ENCODE assay signal across 8 cellular contexts in genomic region chr7:23105644-23106490, GRCh38. TPM values are rescaled to one million over a fixed set of nuclear protein-coding genes. Genes with fewer than 3 reads are reported as not detected.
A peak's percentile ranks its signal among the peaks of the same experiment; 100 is the strongest.
DNase-seq lines count a peak whose midpoint lies in the region; ATAC-seq, FAIRE-seq and TF ChIP-seq lines count a peak whose summit lies in the region.

Gene KLHL7, plus strand, starts transcription at chr7:23105785. Its CDS starts 242 bp downstream, at chr7:23106027.

- peak within 1 kb of the TSS; percentile 8 to 91 (median 52) for H3K4me3 ChIP-seq in adrenal gland
- H3K4me3 ChIP-seq in heart left ventricle: peak within 1 kb of the TSS; percentile 70 to 100 (median 90)
- peak within 1 kb of the TSS; percentile 56 to 98 (median 92) for H3K4me3 ChIP-seq in upper lobe of left lung

- H3K36me3 ChIP-seq in adrenal gland (replicated peaks in 1 of 2): no peaks in the 10 kb centered on the region
- H3K36me3 ChIP-seq in heart left ventricle: no peaks in the 10 kb centered on the region
- no peaks in the 10 kb centered on the region for H3K36me3 ChIP-seq in upper lobe of left lung

- H3K27ac ChIP-seq in adrenal gland: peak within 1 kb of the TSS; percentile 51 to 96 (median 93)
- H3K27ac ChIP-seq in heart left ventricle: peak within 1 kb of the TSS; percentile 89 to 97 (median 92)
- peak within 1 kb of the TSS; percentile 90 to 95 (median 93) for H3K27ac ChIP-seq in upper lobe of left lung

- H3K27ac Mint-ChIP-seq in T-cell: peak within 1 kb of the TSS; percentile 92 to 94

- no peaks in the 10 kb centered on the region for H3K9me3 ChIP-seq in adrenal gland (replicated peaks in 1 of 3)
- H3K9me3 ChIP-seq in heart left ventricle: peaks cover 0 to 11% (median 0%) of the 10 kb centered on the region in 12 donors
- no peaks in the 10 kb centered on the region for H3K9me3 ChIP-seq in upper lobe of left lung

- peak in 4 of 6 experiments; percentile 3 to 41 (median 22) for TF ChIP-seq CTCF in adrenal gland (IDR thresholded peaks at IDR 0.05)
- peak in 3 of 12 donors; percentile 11 to 31 (median 14) for TF ChIP-seq CTCF in heart left ventricle (IDR thresholded peaks at IDR 0.05)
- TF ChIP-seq CTCF in upper lobe of left lung (IDR thresholded peaks at IDR 0.05): peak in 1 of 6 experiments; percentile 28

- DNase-seq in GM12891 (ENCODE audit: insufficient read length, low spot score) (peak; percentile 72), NCI-H1436 treated with DMSO at 0.1 percent for 48 hours (lab: John Stamatoyannopoulos, UW) (peak; percentile 74), T-cell (peak; percentile 88 to 97 (median 95)), adrenal gland (peak; percentile 96 to 99 (median 98)), heart left ventricle (peak; percentile 96 to 99 (median 97)), posterior cingulate gyrus (peak; percentile 94 to 99 (median 97)), upper lobe of left lung (peak; percentile 99 to 100)

- 0 to 2% (median 0%) methylated on average over 44 to 74 of the region's 74 CpGs for WGBS in adrenal gland, 4 donors
- 0 to 1% (median 0%) methylated on average over 17 to 74 of the region's 74 CpGs for WGBS in heart left ventricle, 4 donors
- 0% methylated on average over 32 to 65 of the region's 74 CpGs for WGBS in upper lobe of left lung, 2 donors

- H3K4me1 ChIP-seq in adrenal gland (replicated peaks in 1 of 2): peaks cover 16 to 37% of the 10 kb centered on the region in 2 donors
- H3K4me1 ChIP-seq in heart left ventricle: peaks cover 0 to 45% (median 25%) of the 10 kb centered on the region in 12 donors
- H3K4me1 ChIP-seq in upper lobe of left lung: peaks cover 12 to 35% (median 19%) of the 10 kb centered on the region in 4 donors

- no peaks in the 10 kb centered on the region for H3K9me3 Mint-ChIP-seq in T-cell

- ATAC-seq in HG02840 (IDR thresholded peaks at IDR 0.05; ENCODE audit: low FRiP score, unreplicated experiment) (peak; percentile 96), T-cell (replicated peaks in 1 of 4) (peak; percentile 93 to 97 (median 96)), heart left ventricle (peak; percentile 97 to 99 (median 98)), upper lobe of left lung (ENCODE audit: low FRiP score in 2 of 2) (peak; percentile 99 to 100)

- no peak for TF ChIP-seq EP300 in upper lobe of left lung (IDR thresholded peaks at IDR 0.05)

- H3K27me3 ChIP-seq in adrenal gland: no peaks in the 10 kb centered on the region
- H3K27me3 ChIP-seq in heart left ventricle: no peaks in the 10 kb centered on the region
- H3K27me3 ChIP-seq in upper lobe of left lung: no peaks in the 10 kb centered on the region

- peak; percentile 98 for FAIRE-seq in GM12891 (lab: Jason Lieb, UNC)

- H3K36me3 Mint-ChIP-seq in T-cell: peaks cover 11% of the 10 kb centered on the region

- CTCF ChIA-PET in T-cell (lab: Charles Lee): interaction anchor here (0.6 to 2.5 kb wide), 10 partner anchors 19 to 1715 kb away, joined by 3 to 16 read pairs (median 4); partner anchors contain the start of gene NUP42 (in 1 of the 2)

- TF ChIP-seq POLR2A in GM12891 (IDR thresholded peaks at IDR 0.05; ENCODE audit: low read depth, low read length) (peak; percentile 83; the same call in 1 of the 2 replicates), adrenal gland (IDR thresholded peaks at IDR 0.05) (peak; percentile 94 to 99), heart left ventricle (IDR thresholded peaks at IDR 0.05) (peak; percentile 56 to 97), upper lobe of left lung (IDR thresholded peaks at IDR 0.05) (peak in 3 of 4 donors; percentile 90 to 97 (median 95))

- H3K27me3 Mint-ChIP-seq in T-cell: no peaks in the 10 kb centered on the region

- intact Hi-C loops in adrenal gland (cut with DNase I) (loop anchor here (5.0 to 10.0 kb wide), 2 partner anchors 76 to 79 kb away; partner anchors contain the start of gene NUP42 (in 2 of the 2)), heart left ventricle (cut with DNase I) (loop anchor here (1.0 to 10.0 kb wide), 10 partner anchors 41 to 189 kb away; partner anchors contain the start of genes NUP42 (in 6 of the 10), GPNMB (in 3 of the 10) and MALSU1 (in 1 of the 10)), posterior cingulate gyrus (cut with DNase I) (loop anchor here (2.0 to 10.0 kb wide), 3 partner anchors 75 to 426 kb away; partner anchors contain the start of genes HYCC1 and TRA2A)

- POLR2A ChIA-PET in T-cell (lab: Charles Lee): interaction anchor here (0.6 to 1.8 kb wide), 12 partner anchors 10 to 1678 kb away, joined by 3 to 12 read pairs (median 4); partner anchors contain the start of genes NUP42 (in 1 of the 2) and SP4 (in 1 of the 2)

- peaks cover 47 to 50% (median 49%) of the 10 kb centered on the region in 3 donors for H3K4me1 Mint-ChIP-seq in T-cell

- H3K4me3 Mint-ChIP-seq in T-cell: peak within 1 kb of the TSS; percentile 97 to 99 (median 97)

TF ChIP-seq in GM12891, 5 proteins besides CTCF, POLR2A, EP300 and RAD21:
- TF ChIP-seq POU2F2 (IDR thresholded peaks at IDR 0.05; ENCODE audit: low read depth, low read length) (no peak), SPI1 (IDR thresholded peaks at IDR 0.05; ENCODE audit: low read depth, low read length) (no peak), TAF1 (IDR thresholded peaks at IDR 0.05; ENCODE audit: low read depth, low read length) (peak; percentile 10; the same call in 1 of the 2 replicates), POLR2AphosphoS5 (IDR thresholded peaks at IDR 0.05; ENCODE audit: low read depth, low read length) (peak; percentile 90), PAX5 (IDR thresholded peaks at IDR 0.05; ENCODE audit: insufficient read depth, low read length, severe bottlenecking) (no peak)

RNA-seq across cellular contexts. Expression of gene KLHL7, which starts in this region (rescaled TPM):
- polyA plus RNA-seq in GM12891 (2012; ENCODE audit: low read depth, missing spikeins): 11.8 TPM
- total RNA-seq in T-cell: 10 to 100 TPM; 20.1 to 26.8 (median 22.4) TPM
- 10 to 100 TPM; 28.8 to 74.9 (median 49.2) TPM for total RNA-seq in adrenal gland
- 10 to 100 TPM; 13.5 to 38.4 (median 34.0) TPM for polyA plus RNA-seq in adrenal gland
- total RNA-seq in heart left ventricle: 100 to 1,000 TPM in 8 of 9 donors, 10 to 100 TPM in 1; 63.4 to 159 (median 120) TPM
- polyA plus RNA-seq in heart left ventricle: 10 to 100 TPM; 48.0 to 60.7 TPM
- 10 to 100 TPM; 18.6 to 43.8 (median 23.9) TPM for total RNA-seq in upper lobe of left lung

Comparison
In these comparisons a context has a peak if more than half of its experiments do, and no peak if none do; other contexts are left out.
1. Peak in every context shown above with its lines: DNase-seq, ATAC-seq, H3K4me3 ChIP-seq and H3K27ac ChIP-seq.